In the genomic region with DNA sequence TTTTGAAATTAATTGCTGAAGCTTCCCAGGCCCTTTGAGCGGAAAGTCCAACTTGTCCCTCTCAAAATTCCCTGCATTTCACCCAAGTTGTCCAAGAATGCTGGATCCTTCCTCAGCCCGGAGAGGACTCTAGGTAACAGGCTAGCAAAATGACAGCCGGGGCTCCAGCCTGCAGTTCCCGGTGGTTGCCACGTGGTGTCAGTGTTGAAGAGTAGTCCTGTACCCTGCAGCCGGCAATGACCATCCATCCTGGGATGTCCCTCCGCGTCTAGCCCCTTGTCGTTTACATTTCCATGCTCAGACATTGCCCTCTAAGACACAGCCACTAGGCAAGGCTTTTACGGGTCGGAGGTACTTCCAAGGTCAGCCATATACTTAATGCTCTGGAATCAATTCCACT, we compare ENCODE assay signal across 8 cellular contexts. TPM values are rescaled to one million over a fixed set of nuclear protein-coding genes. Genes with fewer than 3 reads are reported as not detected.
DNase-seq lines count a peak whose midpoint lies in the region; ATAC-seq and TF ChIP-seq lines count a peak whose summit lies in the region.

No MANE protein-coding gene starts in this region.

- no peak overlapping the region for H3K4me2 ChIP-seq in KMS-11

- DNase-seq in ELF-1 (ENCODE audit: low read depth, low spot score) (peak; percentile 90), WERI-Rb-1 (peak; percentile 89), fibroblast of pulmonary artery (ENCODE audit: low read depth) (peak; percentile 51), renal cortical epithelial cell (ENCODE audit: low read depth) (peak; percentile 6), T1000 (lab: John Stamatoyannopoulos, UW) (no peak), DMS114 treated with DMSO at 0.1 percent for 48 hours (lab: John Stamatoyannopoulos, UW; ENCODE audit: unreplicated experiment) (no peak)

- no peaks in the 10 kb centered on the region for H4K20me1 ChIP-seq in KMS-11 (ENCODE audit: insufficient read depth)

- no peak overlapping the region for H3K4me3 ChIP-seq in KMS-11 (IDR thresholded peaks at IDR 0.05; ENCODE audit: insufficient read depth, low read depth, low read length)
- no peak overlapping the region for H3K4me3 ChIP-seq in WERI-Rb-1 (ENCODE audit: low read depth, low read length)
- no peak overlapping the region for H3K4me3 ChIP-seq in fibroblast of pulmonary artery (replicated peaks; ENCODE audit: low read depth, low read length)

- H3K9ac ChIP-seq in KMS-11: no peak overlapping the region

- H3K9me3 ChIP-seq in WERI-Rb-1 (ENCODE audit: severe bottlenecking): peaks cover 2% of the 10 kb centered on the region

- ATAC-seq in GM18505 (IDR thresholded peaks at IDR 0.05; ENCODE audit: unreplicated experiment): no peak

- no peaks in the 10 kb centered on the region for H3K4me1 ChIP-seq in KMS-11 (ENCODE audit: low read depth, poor library complexity, severe bottlenecking)

- no peak for TF ChIP-seq POLR2A in GM18505 (IDR thresholded peaks at IDR 0.05; ENCODE audit: borderline replicate concordance, extremely low read depth, insufficient read depth, insufficient read length)

- H3K79me2 ChIP-seq in KMS-11 (ENCODE audit: insufficient read depth, low read depth): no peaks in the 10 kb centered on the region

- H3K27me3 ChIP-seq in KMS-11 (ENCODE audit: insufficient read depth, low read depth) (no peaks in the 10 kb centered on the region), WERI-Rb-1 (ENCODE audit: insufficient read depth, low read depth, severe bottlenecking) (peaks cover 88% of the 10 kb centered on the region)

- peak; percentile 73 for TF ChIP-seq CTCF in KMS-11 (conservative IDR thresholded peaks at IDR 0.05; ENCODE audit: low read depth, low read length)
- TF ChIP-seq CTCF in WERI-Rb-1 (IDR thresholded peaks at IDR 0.05; ENCODE audit: low read depth, low read length): peak; percentile 99
- TF ChIP-seq CTCF in fibroblast of pulmonary artery (IDR thresholded peaks at IDR 0.05; ENCODE audit: low read length, missing control alignments): peak; percentile 82

- H3K36me3 ChIP-seq in KMS-11 (ENCODE audit: insufficient read depth) (no peaks in the 10 kb centered on the region), WERI-Rb-1 (no peaks in the 10 kb centered on the region)

- no peak overlapping the region for H2AFZ ChIP-seq in KMS-11 (ENCODE audit: low read depth)

- H3K27ac ChIP-seq in KMS-11 (no peak overlapping the region), WERI-Rb-1 (no peak overlapping the region)

RNA-seq across cellular contexts. Expression of a gene that starts 31.4 kb away (rescaled TPM):
- total RNA-seq in renal cortical epithelial cell: 48.3 and 62.1 TPM in 2 replicates

RNA-seq across cellular contexts. Expression of a gene that starts 57.3 kb away (rescaled TPM):
- 88.7 and 123 TPM in 2 replicates for total RNA-seq in renal cortical epithelial cell

Comparison
In these comparisons a context has a peak if more than half of its experiments do, and no peak if none do; other contexts are left out.
1. DNase-seq: peak in ELF-1 (single experiment), WERI-Rb-1 (single experiment), fibroblast of pulmonary artery (single experiment) and renal cortical epithelial cell (single experiment); none in T1000 (single experiment) and DMS114 treated with DMSO at 0.1 percent for 48 hours (single experiment).
2. Peak in every context shown above with its lines, with median percentiles within 50 percentile points of each other: CTCF ChIP-seq.